Comparison of ENCODE assay signal across 15 cellular contexts in genomic region chr3:28971156-28971555, GRCh38.
A peak's percentile ranks its signal among the peaks of the same experiment; 100 is the strongest.
DNase-seq lines count a peak whose midpoint lies in the region; TF ChIP-seq lines count a peak whose summit lies in the region.
"Had no signal": no experiment of that assay in that cellular context is flagged by ENCODE, and none has a peak within 500 bp of the region (broad histone marks: within the 10 kb centered on the region; RNA-seq: fewer than 3 reads in every experiment).

No MANE protein-coding gene starts in this region.

- H3K36me3 ChIP-seq in ascending aorta, result no peaks in the 10 kb centered on the region
- H3K36me3 ChIP-seq: BE2C had no signal

- H3K27ac Mint-ChIP-seq in endothelial cell (ENCODE audit: unreplicated experiment), result peak overlapping the region; percentile 76
- H3K27ac Mint-ChIP-seq in T-helper 2 cell treated with Interferon-gamma antibody and Interleukin-4, amounts not matched to agents 5 μg/mL and 100 μg/mL, for 36 hours, result no peak overlapping the region
- H3K27ac Mint-ChIP-seq: CD4-positive, alpha-beta memory T cell had no signal

- H3K27me3 Mint-ChIP-seq in endothelial cell (ENCODE audit: unreplicated experiment), result peaks cover 3% of the 10 kb centered on the region
- H3K27me3 Mint-ChIP-seq in T-helper 2 cell treated with Interferon-gamma antibody and Interleukin-4, amounts not matched to agents 5 μg/mL and 100 μg/mL, for 36 hours (ENCODE audit: low read depth), result no peaks in the 10 kb centered on the region

- TF ChIP-seq CTCF in ascending aorta (IDR thresholded peaks at IDR 0.05) (no peak), endothelial cell (IDR thresholded peaks at IDR 0.05; ENCODE audit: unreplicated experiment) (no peak)

- peak overlapping the region; percentile 28 to 55 for H3K27ac ChIP-seq in ascending aorta
- H3K27ac ChIP-seq: A549, C4-2B had no signal

- no peaks in the 10 kb centered on the region for H3K36me3 Mint-ChIP-seq in endothelial cell (ENCODE audit: low read depth, unreplicated experiment)
- no peaks in the 10 kb centered on the region for H3K36me3 Mint-ChIP-seq in T-helper 2 cell treated with Interferon-gamma antibody and Interleukin-4, amounts not matched to agents 5 μg/mL and 100 μg/mL, for 36 hours (ENCODE audit: low read depth)
- H3K36me3 Mint-ChIP-seq: CD4-positive, alpha-beta memory T cell had no signal

- no peaks in the 10 kb centered on the region for H3K9me3 Mint-ChIP-seq in endothelial cell (ENCODE audit: unreplicated experiment)
- H3K9me3 Mint-ChIP-seq in T-helper 2 cell treated with Interferon-gamma antibody and Interleukin-4, amounts not matched to agents 5 μg/mL and 100 μg/mL, for 36 hours, result peaks cover 30% of the 10 kb centered on the region

- DNase-seq in ascending aorta (ENCODE audit: low spot score in 2 of 2), result no peak
- DNase-seq in endothelial cell (ENCODE audit: low spot score), result peak; percentile 5
- DNase-seq in pulmonary artery endothelial cell (ENCODE audit: low read depth, low spot score), result peak; percentile 15
- no peak for DNase-seq in T-helper 2 cell
- DNase-seq in NCI-H1092 treated with DMSO at 0.1 percent for 48 hours (lab: John Stamatoyannopoulos, UW), result no peak
- no peak for DNase-seq in T-helper 2 cell treated with Interferon-gamma antibody and Interleukin-4, amounts not matched to agents 5 μg/mL and 100 μg/mL, for 36 hours (ENCODE audit: low spot score)
- DNase-seq: BE2C; CD4-positive, alpha-beta memory T cell; DMS153; DMS79 treated with DMSO at 0.1 percent for 48 hours; GDM1; GOT3 had no signal

- H3K4me1 Mint-ChIP-seq in endothelial cell (ENCODE audit: unreplicated experiment), result peaks cover 8% of the 10 kb centered on the region
- H3K4me1 Mint-ChIP-seq in T-helper 2 cell treated with Interferon-gamma antibody and Interleukin-4, amounts not matched to agents 5 μg/mL and 100 μg/mL, for 36 hours (ENCODE audit: low read depth), result no peaks in the 10 kb centered on the region
- H3K4me1 Mint-ChIP-seq: CD4-positive, alpha-beta memory T cell; H9 had no signal

- no peak overlapping the region for H3K4me3 Mint-ChIP-seq in endothelial cell (ENCODE audit: unreplicated experiment)
- H3K4me3 Mint-ChIP-seq in T-helper 2 cell treated with Interferon-gamma antibody and Interleukin-4, amounts not matched to agents 5 μg/mL and 100 μg/mL, for 36 hours, result no peak overlapping the region
- H3K4me3 Mint-ChIP-seq: CD4-positive, alpha-beta memory T cell; H9 had no signal

- peaks cover 8 to 20% of the 10 kb centered on the region in 2 donors for H3K9me3 ChIP-seq in ascending aorta
- H3K9me3 ChIP-seq: BE2C had no signal

- peaks cover 0 to 7% of the 10 kb centered on the region in 2 donors for H3K4me1 ChIP-seq in ascending aorta
- H3K4me1 ChIP-seq: A549, BE2C had no signal

- intact Hi-C loops in ascending aorta (cut with DNase I), result no loop called here

- H3K27me3 ChIP-seq in ascending aorta, result no peaks in the 10 kb centered on the region
- H3K27me3 ChIP-seq: BE2C had no signal

- no peak overlapping the region for H3K4me3 ChIP-seq in ascending aorta
- H3K4me3 ChIP-seq: A549 had no signal

Comparison
In these comparisons a context has a peak if more than half of its experiments do, and no peak if none do; other contexts are left out.
1. DNase-seq: peak in endothelial cell (single experiment) and pulmonary artery endothelial cell (single experiment); none in ascending aorta (0 of 2), T-helper 2 cell (0 of 5), NCI-H1092 treated with DMSO at 0.1 percent for 48 hours (single experiment) and T-helper 2 cell treated with Interferon-gamma antibody and Interleukin-4, amounts not matched to agents 5 μg/mL and 100 μg/mL, for 36 hours (single experiment).